11 cellular contexts compared by ENCODE assay signal in the genomic region with DNA sequence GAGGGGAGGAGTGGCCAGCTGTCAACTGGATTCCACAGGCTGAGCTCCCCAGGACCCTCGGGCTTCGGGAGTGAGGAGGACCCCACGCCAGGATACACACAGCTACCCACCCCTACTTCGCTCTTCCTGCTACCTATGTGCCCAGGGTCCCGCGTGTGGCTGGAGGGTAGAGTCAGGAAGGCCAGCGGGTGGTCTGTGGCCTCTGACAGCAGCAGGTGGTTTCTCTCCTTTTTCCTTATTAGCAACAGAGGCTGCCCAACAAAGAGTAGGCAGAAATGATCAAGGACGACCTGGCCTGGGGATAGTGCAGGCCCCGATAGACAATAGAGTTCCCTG. TPM values are rescaled to one million over a fixed set of nuclear protein-coding genes. Genes with fewer than 3 reads are reported as not detected.
DNase-seq lines count a peak whose midpoint lies in the region; ATAC-seq, FAIRE-seq and TF ChIP-seq lines count a peak whose summit lies in the region.
"Had no signal": no experiment of that assay in that cellular context is flagged by ENCODE, and none has a peak within 500 bp of the region (broad histone marks: within the 10 kb centered on the region; RNA-seq: fewer than 3 reads in every experiment).

No MANE protein-coding gene starts in this region.

- DNase-seq in SK-N-SH: no peak
- no peak for DNase-seq in GM12878 (ENCODE audit: low read depth, low spot score)
- no peak for DNase-seq in lower lobe of right lung
- no peak for DNase-seq in thoracic aorta (ENCODE audit: low spot score)
- DNase-seq in NOMO-1 treated with DMSO at 0.1 percent for 48 hours (lab: John Stamatoyannopoulos, UW; ENCODE audit: unreplicated experiment): no peak
- DNase-seq in NCI-H510A (lab: John Stamatoyannopoulos, UW): no peak
- no peak for DNase-seq in CD4-positive, alpha-beta memory T cell
- DNase-seq: AML-193, NCI-H1694 treated with DMSO at 0.1 percent for 48 hours had no signal

- no peak for FAIRE-seq in GM12878 (lab: Jason Lieb, UNC)
- FAIRE-seq: TTC549 had no signal

- H3K4me1 Mint-ChIP-seq in CD4-positive, alpha-beta memory T cell: peaks cover 2 to 25% (median 14%) of the 10 kb centered on the region in 4 donors

- H3K27ac ChIP-seq in SK-N-SH (ENCODE audit: low read depth in 2 of 2, low read length in 1 of 2): no peak overlapping the region
- H3K27ac ChIP-seq in GM12878 (ENCODE audit: control insufficient read depth, insufficient read depth): no peak overlapping the region
- no peak overlapping the region for H3K27ac ChIP-seq in lower lobe of right lung
- H3K27ac ChIP-seq in thoracic aorta: peak overlapping the region; percentile 76 to 87
- no peak overlapping the region for H3K27ac ChIP-seq in CD4-positive, alpha-beta memory T cell (ENCODE audit: low read depth, low read length)

- H3F3A ChIP-seq in SK-N-SH (replicated peaks; ENCODE audit: insufficient read depth): peaks cover 3% of the 10 kb centered on the region

- H3K9me3 Mint-ChIP-seq in CD4-positive, alpha-beta memory T cell: no peaks in the 10 kb centered on the region

- H3K27ac Mint-ChIP-seq in CD4-positive, alpha-beta memory T cell: no peak overlapping the region

- H4K20me1 ChIP-seq in SK-N-SH (ENCODE audit: insufficient read depth): no peaks in the 10 kb centered on the region
- no peaks in the 10 kb centered on the region for H4K20me1 ChIP-seq in GM12878 (ENCODE audit: control insufficient read depth, insufficient read depth)

- CTCF ChIA-PET in SK-N-SH (lab: Yijun Ruan, JAX) (interaction anchor here (0.9 to 21.3 kb wide), 11 partner anchors 9 to 470 kb away, joined by 3 to 513 read pairs (median 5); no protein-coding TSS in a partner anchor), GM12878 (lab: Yijun Ruan, JAX) (interaction anchor here (0.6 to 21.5 kb wide), 18 partner anchors 9 to 471 kb away, joined by 3 to 532 read pairs (median 5); no protein-coding TSS in a partner anchor)
- CTCF ChIA-PET in CD4-positive, alpha-beta memory T cell (lab: Charles Lee; ENCODE audit: partially characterized antibody): interaction anchor here (1.6 to 6.7 kb wide), 2 partner anchors 464 to 471 kb away, joined by 5 to 51 read pairs; no protein-coding TSS in a partner anchor

- SMC1A ChIA-PET in GM12878 (lab: Charles Lee; ENCODE audit: uncharacterized antibody, unreplicated experiment): interaction anchor here (0.7 to 13.9 kb wide), 24 partner anchors 16 to 472 kb away, joined by 3 to 291 read pairs (median 4); no protein-coding TSS in a partner anchor

- H3K9me3 ChIP-seq in SK-N-SH (no peaks in the 10 kb centered on the region), GM12878 (replicated peaks; ENCODE audit: control insufficient read depth, insufficient read depth, low read length) (no peaks in the 10 kb centered on the region), lower lobe of right lung (no peaks in the 10 kb centered on the region), thoracic aorta (no peaks in the 10 kb centered on the region)
- H3K9me3 ChIP-seq in CD4-positive, alpha-beta memory T cell (ENCODE audit: control insufficient read depth in 1 of 2, low read length in 2 of 2): no peaks in the 10 kb centered on the region

- intact Hi-C loops in GM12878 (cut with micrococcal nuclease; ENCODE audit: unreplicated experiment) (no loop called here), lower lobe of right lung (cut with DNase I) (loop anchor here (10.0 kb wide), 1 partner anchor 144 kb away; no protein-coding TSS in a partner anchor)
- intact Hi-C loops in CD4-positive, alpha-beta memory T cell (cut with micrococcal nuclease): no loop called here

- H3K36me3 ChIP-seq in SK-N-SH (replicated peaks in 1 of 2; ENCODE audit: control insufficient read depth in 1 of 2, insufficient read depth in 2 of 2, low read length in 1 of 2) (peaks cover 0 to 5% of the 10 kb centered on the region in 2 experiments), GM12878 (ENCODE audit: control insufficient read depth in 2 of 2, insufficient read depth in 2 of 2, low read length in 1 of 2) (no peaks in the 10 kb centered on the region), lower lobe of right lung (no peaks in the 10 kb centered on the region), thoracic aorta (no peaks in the 10 kb centered on the region)
- no peaks in the 10 kb centered on the region for H3K36me3 ChIP-seq in CD4-positive, alpha-beta memory T cell (ENCODE audit: insufficient read depth, low read length)

- RAD21 ChIA-PET in GM12878 (lab: Charles Lee; ENCODE audit: unreplicated experiment): interaction anchor here (0.9 to 16.4 kb wide), 14 partner anchors 9 to 464 kb away, joined by 3 to 290 read pairs (median 6); no protein-coding TSS in a partner anchor

- H3K27me3 Mint-ChIP-seq in CD4-positive, alpha-beta memory T cell: peaks cover 45 to 49% of the 10 kb centered on the region in 2 donors

- H2AFZ ChIP-seq in SK-N-SH (ENCODE audit: low read depth) (no peak overlapping the region), GM12878 (ENCODE audit: control insufficient read depth, low read depth, low read length) (no peak overlapping the region)

- H3K4me2 ChIP-seq in SK-N-SH (peak overlapping the region; percentile 88), GM12878 (ENCODE audit: control insufficient read depth, insufficient read depth) (peak overlapping the region; percentile 27; the same call in 1 of the 2 replicates)

- in situ Hi-C loops in GM12878 (cut with MboI): no loop called here

- no peaks in the 10 kb centered on the region for H3K27me3 ChIP-seq in SK-N-SH (ENCODE audit: insufficient read depth)
- H3K27me3 ChIP-seq in GM12878 (replicated peaks in 1 of 2; ENCODE audit: control insufficient read depth in 2 of 2, insufficient read depth in 2 of 2, low read length in 1 of 2): no peaks in the 10 kb centered on the region; a peak in 1 of 4 replicates
- H3K27me3 ChIP-seq in lower lobe of right lung (ENCODE audit: low read depth): peaks cover 38% of the 10 kb centered on the region
- no peaks in the 10 kb centered on the region for H3K27me3 ChIP-seq in thoracic aorta (replicated peaks; ENCODE audit: insufficient read depth)
- peaks cover 5% of the 10 kb centered on the region for H3K27me3 ChIP-seq in CD4-positive, alpha-beta memory T cell (ENCODE audit: insufficient read depth, low read length)

- ATAC-seq in SK-N-SH treated with all-trans-retinoic acid at 6 μM for 48 hours (no peak), GM12878 (no peak; the same call in 2 of the 3 replicates), lower lobe of right lung (no peak), thoracic aorta (ENCODE audit: insufficient number of reproducible peaks, low FRiP score, low read depth) (no peak)

- no peak for TF ChIP-seq RAD21 in SK-N-SH (IDR thresholded peaks at IDR 0.05; ENCODE audit: low read length)
- no peak for TF ChIP-seq RAD21 in GM12878 (IDR thresholded peaks at IDR 0.05; ENCODE audit: insufficient read depth, low read depth, low read length)

- TF ChIP-seq POLR2A in GM12878 (IDR thresholded peaks at IDR 0.05; ENCODE audit: low read depth, low read length): no peak

- POLR2A ChIA-PET in SK-N-SH (lab: Yijun Ruan, JAX): no interaction called here
- POLR2A ChIA-PET in GM12878 (lab: Charles Lee): no interaction called here
- POLR2A ChIA-PET in CD4-positive, alpha-beta memory T cell (lab: Charles Lee; ENCODE audit: partially characterized antibody): no interaction called here

- H3K9ac ChIP-seq in SK-N-SH (no peak overlapping the region), GM12878 (ENCODE audit: control insufficient read depth, insufficient read depth, low read length) (no peak overlapping the region)

- peak overlapping the region in 3 of 8 donors; percentile 26 to 47 (median 32) for H3K4me3 Mint-ChIP-seq in CD4-positive, alpha-beta memory T cell

- H3K36me3 Mint-ChIP-seq in CD4-positive, alpha-beta memory T cell: no peaks in the 10 kb centered on the region

- TF ChIP-seq CTCF in SK-N-SH (IDR thresholded peaks at IDR 0.05) (no peak), GM12878 (IDR thresholded peaks at IDR 0.05 in 2 of 3, conservative IDR thresholded peaks at IDR 0.05 in 1 of 3; ENCODE audit: control insufficient read depth in 2 of 3, extremely low read depth in 1 of 3, insufficient read depth in 1 of 3, low read depth in 3 of 3, low read length in 3 of 3) (no peak), lower lobe of right lung (IDR thresholded peaks at IDR 0.05) (no peak), thoracic aorta (IDR thresholded peaks at IDR 0.05) (no peak)

- H3K79me2 ChIP-seq in SK-N-SH (ENCODE audit: insufficient read depth) (peaks cover 30% of the 10 kb centered on the region), GM12878 (ENCODE audit: control insufficient read depth, insufficient read depth, low read length) (no peaks in the 10 kb centered on the region)

- BruUV-seq in GM12878 (replicated peaks; lab: Mats Ljungman, UMichigan): no TSS peak

- no peaks in the 10 kb centered on the region for H3K9me2 ChIP-seq in SK-N-SH

- WGBS in SK-N-SH (ENCODE audit: low lambda C conversion rate): 48% methylated on average over 8 of the region's 9 CpGs
- 0% methylated on average over 9 of the region's 9 CpGs for WGBS in GM12878 (ENCODE audit: insufficient coverage, insufficient replicate concordance, low lambda C conversion rate, missing lambda C conversion rate)

- peaks cover 0 to 16% of the 10 kb centered on the region in 2 experiments; a peak in 2 of 4 replicates for H3K4me1 ChIP-seq in SK-N-SH (ENCODE audit: control insufficient read depth in 1 of 2, insufficient read depth in 2 of 2, low read depth in 1 of 2, low read length in 1 of 2)
- no peaks in the 10 kb centered on the region for H3K4me1 ChIP-seq in GM12878 (ENCODE audit: control insufficient read depth, insufficient read depth, low read length)
- H3K4me1 ChIP-seq in lower lobe of right lung: peaks cover 4% of the 10 kb centered on the region
- peaks cover 24 to 52% of the 10 kb centered on the region in 2 donors for H3K4me1 ChIP-seq in thoracic aorta (ENCODE audit: control insufficient read depth in 1 of 2, low read depth in 2 of 2)
- no peaks in the 10 kb centered on the region for H3K4me1 ChIP-seq in CD4-positive, alpha-beta memory T cell (ENCODE audit: insufficient read depth, low read length)

- peak overlapping the region; percentile 61 to 84 for H3K4me3 ChIP-seq in SK-N-SH (ENCODE audit: low read depth in 2 of 2, low read length in 1 of 2)
- no peak overlapping the region for H3K4me3 ChIP-seq in GM12878
- peak overlapping the region; percentile 41 for H3K4me3 ChIP-seq in lower lobe of right lung
- H3K4me3 ChIP-seq in thoracic aorta: peak overlapping the region; percentile 86
- H3K4me3 ChIP-seq in CD4-positive, alpha-beta memory T cell (ENCODE audit: low read length in 2 of 2): no peak overlapping the region

- TF ChIP-seq EP300 in SK-N-SH (IDR thresholded peaks at IDR 0.05; ENCODE audit: borderline replicate concordance in 1 of 2, low read depth in 1 of 2, low read length in 1 of 2) (no peak), GM12878 (IDR thresholded peaks at IDR 0.05; ENCODE audit: borderline replicate concordance in 1 of 2, control insufficient read depth in 1 of 2, low read depth in 2 of 2, low read length in 2 of 2) (no peak)

RNA-seq across cellular contexts. Expression of a gene that starts 1.1 kb away (rescaled TPM):
- polyA plus RNA-seq in SK-N-SH (2012; rRNA removed) (81.2 and 107 TPM in 2 replicates), GM12878 (2011; rRNA removed) (7.4 and 10.6 TPM in 2 replicates), GM12878 (2014; fragmentation: Illumina TruSeq; extraction: Trizol) (22.5 and 28.1 TPM in 2 replicates), GM12878 (2014; fragmentation: Nextera tagmentation; extraction: Ambion mirVana) (10 to 100 TPM in 1 of 2 experiments, 1 to 10 TPM in 1; 8.5 to 14.0 TPM), GM12878 (2014; rRNA removed) (40.7 and 48.2 TPM in 2 replicates), GM12878 (2016; fragmentation: Nextera tagmentation; extraction: Ambion mirVana) (10 to 100 TPM; 72.5 to 77.0 TPM)
- 59.4 and 73.4 TPM in 2 replicates for polyA plus RNA-seq in SK-N-SH (2012; cell fraction: cytosol; rRNA removed)
- 144 and 177 TPM in 2 replicates for polyA plus RNA-seq in SK-N-SH (2012; cell fraction: nucleus; rRNA removed)
- total RNA-seq in GM12878 (2013; cell fraction: nucleolus; rRNA removed): 131 and 133 TPM in 2 replicates
- total RNA-seq in GM12878 (2014; rRNA removed) (17.9 and 19.1 TPM in 2 replicates), GM12878 (2014; rRNA removed; fragmentation: Illumina TruSeq; extraction: Trizol) (20.0 and 22.4 TPM in 2 replicates), GM12878 (2021) (35.6 and 37.0 TPM in 2 replicates), lower lobe of right lung (41.3 TPM), thoracic aorta (100 to 1,000 TPM; 168 to 188 TPM)
- polyA plus RNA-seq in GM12878 (2011; ENCODE audit: low read depth): 2.5 TPM
- polyA plus RNA-seq in GM12878 (2011; cell fraction: cytosol; rRNA removed): 9.8 and 10.7 TPM in 2 replicates
- polyA plus RNA-seq in GM12878 (2011; cell fraction: nucleus; rRNA removed): 25.2 and 26.9 TPM in 2 replicates
- polyA plus RNA-seq in GM12878 (2012): 2.5 and 2.8 TPM in 2 replicates
- polyA minus RNA-seq in GM12878 (2011; rRNA and poly(A)+ RNA removed): 39.1 and 39.8 TPM in 2 replicates
- polyA minus RNA-seq in GM12878 (2011; cell fraction: cytosol; rRNA and poly(A)+ RNA removed): 2.8 and 4.3 TPM in 2 replicates
- 48.6 and 74.1 TPM in 2 replicates for polyA minus RNA-seq in GM12878 (2011; cell fraction: nucleus; rRNA and poly(A)+ RNA removed)
- total RNA-seq in CD4-positive, alpha-beta memory T cell: not detected
- under 1 TPM in 1 of 2 donors, not detected in 1; 0.26 TPM for polyA plus RNA-seq in CD4-positive, alpha-beta memory T cell

Comparison
In these comparisons a context has a peak if more than half of its experiments do, and no peak if none do; other contexts are left out.
1. H3K27ac ChIP-seq: peak in thoracic aorta (2 of 2); none in SK-N-SH (0 of 2), GM12878 (single experiment), lower lobe of right lung (single experiment) and CD4-positive, alpha-beta memory T cell (single experiment).
2. H3K4me3 ChIP-seq: peak in SK-N-SH (2 of 2), lower lobe of right lung (single experiment) and thoracic aorta (single experiment); none in GM12878 (single experiment) and CD4-positive, alpha-beta memory T cell (0 of 2).
3. RNA of a gene that starts 1.1 kb away (total RNA-seq): 168 to 188 TPM in thoracic aorta, 41.3 TPM in lower lobe of right lung (single experiment) and 17.9 to 133 TPM in GM12878; not detected in CD4-positive, alpha-beta memory T cell; every median in the first group is over 10 times any median in the second.